In genomic region chrX:9988762-9989161, GRCh38 we compare ENCODE assay signal across 11 cellular contexts. TPM values are rescaled to one million over a fixed set of nuclear protein-coding genes. Genes with fewer than 3 reads are reported as not detected.
DNase-seq lines count a peak whose midpoint lies in the region; ATAC-seq, FAIRE-seq and TF ChIP-seq lines count a peak whose summit lies in the region.
"Had no signal": no experiment of that assay in that cellular context is flagged by ENCODE, and none has a peak within 500 bp of the region (broad histone marks: within the 10 kb centered on the region; RNA-seq: fewer than 3 reads in every experiment).

No MANE protein-coding gene starts in this region.

- in situ Hi-C loops in SK-MEL-5 (cut with HindIII; ENCODE audit: low pct_unique_long_range_greater_than_20kb, low sequenced_read_pairs) = no loop called here

- no peak overlapping the region for H3K4me3 Mint-ChIP-seq in stimulated activated memory B cell treated with anti-CD40 and anti-IgM and Interleukin-4, amounts not matched to agents 10 μg/mL and 1 μg/mL and 100 μg/mL, for 72 hours
- no peak overlapping the region for H3K4me3 Mint-ChIP-seq in natural killer cell

- H3K36me3 Mint-ChIP-seq in stimulated activated memory B cell treated with anti-CD40 and anti-IgM and Interleukin-4, amounts not matched to agents 10 μg/mL and 1 μg/mL and 100 μg/mL, for 72 hours = no peaks in the 10 kb centered on the region
- no peaks in the 10 kb centered on the region for H3K36me3 Mint-ChIP-seq in natural killer cell

- no peaks in the 10 kb centered on the region for H3K9me3 Mint-ChIP-seq in stimulated activated memory B cell treated with anti-CD40 and anti-IgM and Interleukin-4, amounts not matched to agents 10 μg/mL and 1 μg/mL and 100 μg/mL, for 72 hours
- no peaks in the 10 kb centered on the region for H3K9me3 Mint-ChIP-seq in natural killer cell

- peak; percentile 79 for FAIRE-seq in A204.1 (lab: Jason Lieb, UNC)

- intact Hi-C loops in natural killer cell (cut with micrococcal nuclease) = no loop called here

- no peaks in the 10 kb centered on the region for H3K4me1 Mint-ChIP-seq in stimulated activated memory B cell treated with anti-CD40 and anti-IgM and Interleukin-4, amounts not matched to agents 10 μg/mL and 1 μg/mL and 100 μg/mL, for 72 hours
- no peaks in the 10 kb centered on the region for H3K4me1 Mint-ChIP-seq in natural killer cell

- peak; percentile 29 for DNase-seq in SK-MEL-5 (ENCODE audit: low read depth, low spot score)
- DNase-seq in foreskin keratinocyte = no peak
- no peak for DNase-seq in NOMO-1 treated with DMSO at 0.1 percent for 48 hours (lab: John Stamatoyannopoulos, UW; ENCODE audit: unreplicated experiment)
- DNase-seq in natural killer cell = no peak
- no peak for DNase-seq in NCI-H2081 treated with DMSO at 0.1 percent for 48 hours (lab: John Stamatoyannopoulos, UW)
- DNase-seq: DMS79, GOT3 had no signal

- no peak overlapping the region for H3K27ac Mint-ChIP-seq in stimulated activated memory B cell treated with anti-CD40 and anti-IgM and Interleukin-4, amounts not matched to agents 10 μg/mL and 1 μg/mL and 100 μg/mL, for 72 hours
- no peak overlapping the region for H3K27ac Mint-ChIP-seq in natural killer cell

- no peaks in the 10 kb centered on the region for H3K27me3 ChIP-seq in foreskin keratinocyte
- H3K27me3 ChIP-seq: right atrium auricular region had no signal

- no peaks in the 10 kb centered on the region for H3K4me1 ChIP-seq in foreskin keratinocyte
- H3K4me1 ChIP-seq: right atrium auricular region had no signal

- no peak overlapping the region for H3K27ac ChIP-seq in foreskin keratinocyte
- H3K27ac ChIP-seq: right atrium auricular region had no signal

- ATAC-seq in foreskin keratinocyte = no peak
- ATAC-seq in stimulated activated memory B cell treated with anti-CD40 and anti-IgM and Interleukin-4, amounts not matched to agents 10 μg/mL and 1 μg/mL and 100 μg/mL, for 72 hours = no peak
- no peak for ATAC-seq in natural killer cell

- peak; percentile 31; the same call in 1 of the 2 replicates for TF ChIP-seq CTCF in GM12874 (IDR thresholded peaks at IDR 0.05; ENCODE audit: insufficient read depth, low read depth, low read length)
- peak; percentile 72 for TF ChIP-seq CTCF in foreskin keratinocyte (conservative IDR thresholded peaks at IDR 0.05)
- TF ChIP-seq CTCF in natural killer cell (IDR thresholded peaks at IDR 0.05) = no peak

- no peaks in the 10 kb centered on the region for H3K27me3 Mint-ChIP-seq in stimulated activated memory B cell treated with anti-CD40 and anti-IgM and Interleukin-4, amounts not matched to agents 10 μg/mL and 1 μg/mL and 100 μg/mL, for 72 hours
- H3K27me3 Mint-ChIP-seq in natural killer cell (ENCODE audit: low read depth in 2 of 2) = peaks cover 5 to 7% of the 10 kb centered on the region in 2 donors

RNA-seq across cellular contexts. Expression of gene CLDN34, which starts 21.6 kb away (rescaled TPM):
- total RNA-seq in SK-MEL-5 (2014; rRNA removed; shearing (Covaris generic)) = not detected in 2 replicates
- not detected in 2 replicates for polyA plus RNA-seq in SK-MEL-5 (2015; cell fraction: cytosol; rRNA removed)
- polyA plus RNA-seq in SK-MEL-5 (2015; cell fraction: nucleus; rRNA removed) = not detected in 2 replicates
- not detected in 2 replicates for total RNA-seq in foreskin keratinocyte
- polyA plus RNA-seq in foreskin keratinocyte = 0.09 TPM in 1 of 2 replicates, not detected in the other
- total RNA-seq in natural killer cell = not detected
- total RNA-seq: right atrium auricular region had no signal
